20 cellular contexts compared by ENCODE assay signal in genomic region chr10:11246752-11247467, GRCh38.
DNase-seq lines count a peak whose midpoint lies in the region; ATAC-seq and TF ChIP-seq lines count a peak whose summit lies in the region.
"Had no signal": no experiment of that assay in that cellular context is flagged by ENCODE, and none has a peak within 500 bp of the region (broad histone marks: within the 10 kb centered on the region; RNA-seq: fewer than 3 reads in every experiment).

No MANE protein-coding gene starts in this region.

- no peak overlapping the region for H3K9ac ChIP-seq in neuronal stem cell (ENCODE audit: low read depth, low read length, poor library complexity)
- H3K9ac ChIP-seq: parathyroid adenoma had no signal

- H4K8ac ChIP-seq in neuronal stem cell (ENCODE audit: low read depth, low read length): no peak overlapping the region

- no peak overlapping the region for H2BK12ac ChIP-seq in neuronal stem cell (ENCODE audit: low read length)

- H3K36me3 ChIP-seq in neuronal stem cell (replicated peaks in 1 of 2; ENCODE audit: control insufficient read depth in 2 of 2, insufficient read depth in 2 of 2, low read length in 2 of 2): no peaks in the 10 kb centered on the region
- peaks cover 0 to 2% of the 10 kb centered on the region in 2 donors for H3K36me3 ChIP-seq in aorta (ENCODE audit: control insufficient read depth in 1 of 2, insufficient read depth in 2 of 2, low read length in 1 of 2)
- H3K36me3 ChIP-seq: brain microvascular endothelial cell, MG63, thoracic aorta had no signal

- no peak overlapping the region for H3K4me2 ChIP-seq in neuronal stem cell (ENCODE audit: insufficient read depth, low read length, poor library complexity, severe bottlenecking)

- no peak overlapping the region for H3K23ac ChIP-seq in neuronal stem cell (ENCODE audit: low read depth, low read length, poor library complexity)

- TF ChIP-seq POLR2A in GM18505 (IDR thresholded peaks at IDR 0.05; ENCODE audit: borderline replicate concordance, extremely low read depth, insufficient read depth, insufficient read length): no peak

- H2BK15ac ChIP-seq in neuronal stem cell (ENCODE audit: low read length): no peak overlapping the region

- H3K14ac ChIP-seq in neuronal stem cell (ENCODE audit: low read length): no peak overlapping the region

- H3K27ac ChIP-seq in neuronal stem cell (replicated peaks; ENCODE audit: low read length) (no peak overlapping the region), aorta (ENCODE audit: low read depth in 1 of 2, low read length in 2 of 2) (no peak overlapping the region)
- H3K27ac ChIP-seq: brain microvascular endothelial cell, lower lobe of right lung, parathyroid adenoma, thoracic aorta had no signal

- no peaks in the 10 kb centered on the region for H3K79me1 ChIP-seq in neuronal stem cell (ENCODE audit: low read depth, low read length)

- no peak overlapping the region for H2AK5ac ChIP-seq in neuronal stem cell (ENCODE audit: low read depth, low read length)

- ATAC-seq in GM19463 (IDR thresholded peaks at IDR 0.05; ENCODE audit: unreplicated experiment) (peak; percentile 33), HG03095 (IDR thresholded peaks at IDR 0.05; ENCODE audit: unreplicated experiment) (peak; percentile 30), aorta (ENCODE audit: low FRiP score) (no peak), GM18505 (IDR thresholded peaks at IDR 0.05; ENCODE audit: unreplicated experiment) (no peak), GM21529 (IDR thresholded peaks at IDR 0.05; ENCODE audit: unreplicated experiment) (no peak)
- ATAC-seq: lower lobe of right lung had no signal

- no peak overlapping the region for H2BK5ac ChIP-seq in neuronal stem cell (ENCODE audit: low read length)

- no CpG with 5 or more reads among the region's 24 CpGs for WGBS in neuronal stem cell (ENCODE audit: extremely low coverage in 2 of 2, insufficient read length in 2 of 2, insufficient replicate concordance in 1 of 2), 2 donors
- WGBS in aorta, 2 donors: 97% methylated on average over 24 of the region's 24 CpGs

- intact Hi-C loops in aorta (cut with DNase I): no loop called here

- peak; percentile 88 for DNase-seq in GM12865 (ENCODE audit: low read depth)
- DNase-seq in neuronal stem cell (ENCODE audit: low spot score): no peak
- DNase-seq in aorta: no peak
- DNase-seq in middle frontal gyrus (ENCODE audit: extremely low spot score, low spot score): no peak
- DNase-seq: activated CD4-positive, alpha-beta T cell treated with anti-CD3 and anti-CD28 coated beads, Interleukin-2, amount 50 U/mL, for 1 hour; activated T-cell treated with anti-CD3 and anti-CD28 coated beads for 4 hours; brain microvascular endothelial cell; dermis blood vessel endothelial cell; immature natural killer cell; lower lobe of right lung; MG63; NCI-H2081; NCI-H526; stimulated activated CD4-positive, alpha-beta T cell treated with anti-CD3 and anti-CD28 coated beads, Interleukin-4, amount 100 ng/mL, for 4 hours had no signal

- H3K27me3 ChIP-seq in neuronal stem cell (ENCODE audit: control insufficient read depth in 3 of 3, insufficient read depth in 3 of 3, low read depth in 1 of 3, low read length in 3 of 3) (no peaks in the 10 kb centered on the region), aorta (ENCODE audit: control insufficient read depth in 1 of 2, insufficient read depth in 2 of 2, low read length in 1 of 2) (no peaks in the 10 kb centered on the region)
- H3K27me3 ChIP-seq: brain microvascular endothelial cell, MG63 had no signal

- H2BK120ac ChIP-seq in neuronal stem cell (ENCODE audit: low read depth, low read length): no peak overlapping the region

- TF ChIP-seq CTCF in GM12865 (IDR thresholded peaks at IDR 0.05; ENCODE audit: insufficient read depth, low read depth, low read length, missing control alignments): no peak

- H3K4me3 ChIP-seq in GM12865 (ENCODE audit: low read depth, low read length) (peak overlapping the region; percentile 60), neuronal stem cell (ENCODE audit: low read length in 2 of 2) (no peak overlapping the region), aorta (ENCODE audit: low read length in 2 of 2) (no peak overlapping the region)
- H3K4me3 ChIP-seq: lower lobe of right lung, MG63, thoracic aorta had no signal

- H4K91ac ChIP-seq in neuronal stem cell (ENCODE audit: low read depth, low read length, poor library complexity): no peak overlapping the region

- H3K4ac ChIP-seq in neuronal stem cell (ENCODE audit: low read length): no peak overlapping the region

- H3K18ac ChIP-seq in neuronal stem cell (ENCODE audit: low read length): peak overlapping the region; percentile 44

- H2AFZ ChIP-seq in neuronal stem cell (ENCODE audit: low read length): no peak overlapping the region
- H2AFZ ChIP-seq: parathyroid adenoma had no signal

- H3K9me3 ChIP-seq in neuronal stem cell (replicated peaks in 1 of 2; ENCODE audit: control insufficient read depth in 2 of 2, insufficient read depth in 1 of 2, low read depth in 1 of 2, low read length in 2 of 2): no peaks in the 10 kb centered on the region
- H3K9me3 ChIP-seq in aorta (ENCODE audit: control insufficient read depth, low read length): no peaks in the 10 kb centered on the region
- H3K9me3 ChIP-seq: lower lobe of right lung, MG63, thoracic aorta had no signal

- H3K4me1 ChIP-seq in neuronal stem cell (ENCODE audit: control insufficient read depth in 2 of 2, insufficient read depth in 1 of 2, low read depth in 1 of 2, low read length in 2 of 2) (peaks cover 5 to 9% of the 10 kb centered on the region in 2 donors), aorta (ENCODE audit: control insufficient read depth in 1 of 2, insufficient read depth in 2 of 2, low read length in 2 of 2) (no peaks in the 10 kb centered on the region)
- H3K4me1 ChIP-seq: parathyroid adenoma had no signal

Comparison
In these comparisons a context has a peak if more than half of its experiments do, and no peak if none do; other contexts are left out.
1. ATAC-seq: peak in GM19463 (single experiment) and HG03095 (single experiment); none in aorta (single experiment), GM18505 (single experiment) and GM21529 (single experiment).